Comparison of ENCODE assay signal across 8 cellular contexts in genomic region chr14:50736932-50737419, GRCh38.
DNase-seq lines count a peak whose midpoint lies in the region; ATAC-seq, FAIRE-seq and TF ChIP-seq lines count a peak whose summit lies in the region.

No MANE protein-coding gene starts in this region.

- no peak for FAIRE-seq in HepG2 (lab: Jason Lieb, UNC)
- FAIRE-seq in RCC 7860 (lab: Jason Lieb, UNC): no peak

- no peak for TF ChIP-seq CTCF in esophagus muscularis mucosa (IDR thresholded peaks at IDR 0.05)
- TF ChIP-seq CTCF in HepG2 (CRISPR knock-in tag; IDR thresholded peaks at IDR 0.05): no peak

- no peaks in the 10 kb centered on the region for H3K79me2 ChIP-seq in HepG2 (ENCODE audit: insufficient read depth, low read length)

- 82% methylated on average over 6 of the region's 6 CpGs for WGBS in esophagus muscularis mucosa
- 95% methylated on average over 6 of the region's 6 CpGs for whole genome bisulfite sequencing in HepG2 (ENCODE audit: low lambda C conversion rate)

- POLR2A ChIA-PET in HepG2 (lab: Yijun Ruan, JAX): no interaction called here

- H3K27me3 ChIP-seq in esophagus muscularis mucosa: no peaks in the 10 kb centered on the region
- H3K27me3 ChIP-seq in HepG2 (ENCODE audit: control insufficient read depth in 1 of 2, insufficient read depth in 2 of 2, low read length in 2 of 2): no peaks in the 10 kb centered on the region

- no peak overlapping the region for H3K4me2 ChIP-seq in HepG2 (ENCODE audit: low read depth, low read length)

- peak; percentile 10 to 14 for DNase-seq in stimulated activated CD4-positive, alpha-beta T cell treated with anti-CD3 and anti-CD28 coated beads, Interleukin-12 subunit alpha, Interleukin-12 subunit beta, amount 100 ng/mL, for 24 hours (ENCODE audit: low read depth in 2 of 2)
- DNase-seq in esophagus muscularis mucosa (ENCODE audit: extremely low spot score): no peak
- no peak for DNase-seq in HepG2 (ENCODE audit: low spot score)
- DNase-seq in NCI-H748 (lab: John Stamatoyannopoulos, UW; ENCODE audit: unreplicated experiment): no peak
- no peak for DNase-seq in RCC 7860 (ENCODE audit: low spot score)

- TF ChIP-seq EP300 in esophagus muscularis mucosa (IDR thresholded peaks at IDR 0.05) (no peak), HepG2 (IDR thresholded peaks at IDR 0.05; ENCODE audit: low read depth in 2 of 2, low read length in 2 of 2) (no peak), HepG2 (CRISPR knock-in tag; IDR thresholded peaks at IDR 0.05; ENCODE audit: borderline replicate concordance) (no peak)

- no peaks in the 10 kb centered on the region for H4K20me1 ChIP-seq in HepG2 (ENCODE audit: insufficient read depth, low read length)

- TF ChIP-seq RAD21 in HepG2 (CRISPR knock-in tag; IDR thresholded peaks at IDR 0.05): no peak

- no peak overlapping the region for H2AFZ ChIP-seq in HepG2 (ENCODE audit: low read length)

- ATAC-seq in GM18511 (IDR thresholded peaks at IDR 0.05; ENCODE audit: unreplicated experiment) (peak; percentile 84), GM21528 (IDR thresholded peaks at IDR 0.05; ENCODE audit: low FRiP score, unreplicated experiment) (peak; percentile 81), HG03520 (IDR thresholded peaks at IDR 0.05; ENCODE audit: unreplicated experiment) (peak; percentile 70), HepG2 (no peak)

- H3K27ac ChIP-seq in esophagus muscularis mucosa (replicated peaks in 1 of 4) (no peak overlapping the region), HepG2 (ENCODE audit: extremely low read length, insufficient read depth, low read length) (no peak overlapping the region)

- intact Hi-C loops in esophagus muscularis mucosa (cut with DNase I): no loop called here
- intact Hi-C loops in HepG2 (cut with micrococcal nuclease; ENCODE audit: unreplicated experiment): no loop called here

- BruUV-seq in HepG2 (replicated peaks; lab: Mats Ljungman, UMichigan): no TSS peak

- in situ Hi-C loops in HepG2 (cut with HindIII; ENCODE audit: extremely low pct_ligation_motif_present, low pct_unique_long_range_greater_than_20kb): no loop called here

- H3K36me3 ChIP-seq in esophagus muscularis mucosa (peaks cover 16 to 76% (median 50%) of the 10 kb centered on the region in 4 donors), HepG2 (replicated peaks in 1 of 2; ENCODE audit: control insufficient read depth in 1 of 2, insufficient read depth in 2 of 2, low read length in 2 of 2) (peaks cover 5 to 19% of the 10 kb centered on the region in 2 experiments; a peak in 4 of 5 replicates)

- no peak overlapping the region for H3K9ac ChIP-seq in HepG2 (ENCODE audit: insufficient read depth, low read depth, low read length)

- no peaks in the 10 kb centered on the region for H3K9me3 ChIP-seq in esophagus muscularis mucosa
- no peaks in the 10 kb centered on the region for H3K9me3 ChIP-seq in HepG2 (ENCODE audit: low read length)

- H3K4me1 ChIP-seq in esophagus muscularis mucosa: peaks cover 6 to 16% (median 16%) of the 10 kb centered on the region in 4 donors
- no peaks in the 10 kb centered on the region for H3K4me1 ChIP-seq in HepG2 (ENCODE audit: insufficient read depth, low read length)

- H3K4me3 ChIP-seq in esophagus muscularis mucosa (no peak overlapping the region), HepG2 (replicated peaks in 1 of 3; ENCODE audit: insufficient read depth in 1 of 3, low read depth in 2 of 3, low read length in 3 of 3) (no peak overlapping the region)

- TF ChIP-seq POLR2A in esophagus muscularis mucosa (IDR thresholded peaks at IDR 0.05; ENCODE audit: low read depth) (no peak), HepG2 (IDR thresholded peaks at IDR 0.05; ENCODE audit: insufficient read depth in 1 of 2, low read depth in 2 of 2, low read length in 2 of 2) (no peak)

- CTCF ChIA-PET in HepG2 (lab: Yijun Ruan, JAX; ENCODE audit: low intra/inter-chr PET ratio, low total read pairs): no interaction called here

TF ChIP-seq in HepG2, 621 proteins besides CTCF, POLR2A, EP300 and RAD21:
- no peak for TF ChIP-seq ZNF33A (CRISPR knock-in tag; IDR thresholded peaks at IDR 0.05; ENCODE audit: borderline replicate concordance)
- no peak for TF ChIP-seq CENPBD1 (CRISPR knock-in tag; IDR thresholded peaks at IDR 0.05; ENCODE audit: borderline replicate concordance, low read depth)
- TF ChIP-seq TCF12 (IDR thresholded peaks at IDR 0.05): no peak
- no peak for TF ChIP-seq TCF12 (CRISPR knock-in tag; IDR thresholded peaks at IDR 0.05)
- no peak for TF ChIP-seq TBX2 (CRISPR knock-in tag; IDR thresholded peaks at IDR 0.05; ENCODE audit: borderline replicate concordance)
- TF ChIP-seq ZHX2 (IDR thresholded peaks at IDR 0.05; ENCODE audit: low read depth): no peak
- TF ChIP-seq ZHX2 (CRISPR knock-in tag; IDR thresholded peaks at IDR 0.05; ENCODE audit: borderline replicate concordance): no peak
- no peak for TF ChIP-seq NFIC (IDR thresholded peaks at IDR 0.05; ENCODE audit: low read length)
- TF ChIP-seq AFF4 (CRISPR knock-in tag; IDR thresholded peaks at IDR 0.05): no peak
- TF ChIP-seq ZNF468 (CRISPR knock-in tag; IDR thresholded peaks at IDR 0.05): no peak
- no peak for TF ChIP-seq ELF4 (CRISPR knock-in tag; IDR thresholded peaks at IDR 0.05; ENCODE audit: borderline replicate concordance)
- no peak for TF ChIP-seq NR2F2 (IDR thresholded peaks at IDR 0.05; ENCODE audit: borderline replicate concordance, low read depth)

Comparison
In these comparisons a context has a peak if more than half of its experiments do, and no peak if none do; other contexts are left out.
1. DNase-seq: peak in stimulated activated CD4-positive, alpha-beta T cell treated with anti-CD3 and anti-CD28 coated beads, Interleukin-12 subunit alpha, Interleukin-12 subunit beta, amount 100 ng/mL, for 24 hours (2 of 2); none in esophagus muscularis mucosa (single experiment), HepG2 (single experiment), NCI-H748 (single experiment) and RCC 7860 (single experiment).